In the genomic region with DNA sequence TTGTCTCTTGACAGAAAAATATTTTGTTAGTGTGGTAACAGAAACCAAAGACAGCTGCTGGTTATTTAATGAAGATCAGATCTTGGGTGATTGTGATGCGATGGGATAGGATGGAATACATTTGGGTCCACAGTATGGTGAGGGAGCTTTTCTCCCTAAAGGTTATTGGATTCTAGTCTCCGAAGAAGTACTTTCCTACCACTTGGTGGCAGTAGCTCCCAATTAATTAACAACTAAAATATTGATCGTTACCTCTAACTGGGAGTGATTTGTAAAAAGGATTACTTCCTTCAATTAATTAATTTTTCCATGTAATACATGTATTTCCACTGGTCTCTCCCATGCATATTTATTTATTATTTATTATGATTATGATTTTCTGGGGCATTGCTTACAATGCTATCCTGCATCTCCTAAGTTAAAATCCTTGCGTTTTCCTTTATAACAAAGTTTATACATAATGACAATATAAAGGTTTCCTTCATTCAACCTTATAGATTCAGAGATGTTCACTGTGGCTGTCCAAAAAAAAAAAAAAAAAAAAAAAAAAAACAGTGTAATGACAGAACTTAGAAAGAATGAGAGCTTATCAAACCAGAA, we compare ENCODE assay signal across 8 cellular contexts.
DNase-seq lines count a peak whose midpoint lies in the region; ATAC-seq and TF ChIP-seq lines count a peak whose summit lies in the region.

No MANE protein-coding gene starts in this region.

- no peak overlapping the region for H3K27ac Mint-ChIP-seq in nephron

- no peaks in the 10 kb centered on the region for H3K27me3 Mint-ChIP-seq in nephron (ENCODE audit: low read depth)

- peak; percentile 48 for ATAC-seq in HG02642 (IDR thresholded peaks at IDR 0.05; ENCODE audit: poor library complexity, unreplicated experiment)
- no peak for ATAC-seq in HG03175 (IDR thresholded peaks at IDR 0.05; ENCODE audit: unreplicated experiment)
- ATAC-seq in HG03460 (IDR thresholded peaks at IDR 0.05; ENCODE audit: unreplicated experiment) = no peak

- H3K4me3 ChIP-seq in cardiac fibroblast (replicated peaks in 1 of 2; ENCODE audit: low read depth in 2 of 2, low read length in 2 of 2) = no peak overlapping the region

- no peaks in the 10 kb centered on the region for H3K9me3 Mint-ChIP-seq in nephron

- no peak overlapping the region for H3K4me3 Mint-ChIP-seq in nephron

- H3K4me1 Mint-ChIP-seq in nephron = no peaks in the 10 kb centered on the region

- no peaks in the 10 kb centered on the region for H3K36me3 Mint-ChIP-seq in nephron (ENCODE audit: low read depth)

- DNase-seq in DMS153 treated with DMSO at 0.1 percent for 48 hours (lab: John Stamatoyannopoulos, UW; ENCODE audit: unreplicated experiment) (peak; percentile 89), NCI-H524 (lab: John Stamatoyannopoulos, UW) (peak; percentile 3 to 60), cardiac fibroblast (ENCODE audit: low read depth in 2 of 2) (peak; percentile 60 to 63)
- no peak for DNase-seq in activated effector memory CD4-positive, alpha-beta T cell treated with Interleukin-2 at 50 U/mL for 16 hours

- TF ChIP-seq CTCF in cardiac fibroblast (IDR thresholded peaks at IDR 0.05; ENCODE audit: low read depth, low read length) (peak; percentile 50), nephron (IDR thresholded peaks at IDR 0.05; ENCODE audit: unreplicated experiment in 3 of 3) (peak; percentile 73 to 84 (median 76))
